ENCODE assay signal across 8 cellular contexts in the genomic region with DNA sequence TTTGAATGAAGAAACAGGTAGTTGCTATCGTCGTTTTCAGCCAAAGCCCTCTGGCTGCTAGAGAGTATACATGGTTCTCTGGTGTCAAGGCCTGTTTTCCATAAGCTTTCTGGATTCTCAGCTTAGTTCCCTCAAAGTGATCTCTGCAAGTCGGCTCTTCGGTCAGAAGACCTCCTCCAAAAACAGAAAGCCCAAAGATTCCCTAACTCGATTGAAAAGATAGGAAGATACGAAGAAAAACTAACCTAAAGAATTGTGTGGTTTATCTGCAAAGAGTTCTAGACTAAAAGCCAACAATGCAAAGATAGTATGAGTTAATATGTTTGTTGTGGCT. TPM values are rescaled to one million over a fixed set of nuclear protein-coding genes. Genes with fewer than 3 reads are reported as not detected.
DNase-seq lines count a peak whose midpoint lies in the region; ATAC-seq and TF ChIP-seq lines count a peak whose summit lies in the region.

No MANE protein-coding gene starts in this region.

- DNase-seq in NCI-H146 (lab: John Stamatoyannopoulos, UW) (peak; percentile 58), NCI-H146 treated with DMSO at 0.1 percent for 48 hours (lab: John Stamatoyannopoulos, UW; ENCODE audit: unreplicated experiment) (no peak), left ventricle myocardium superior (no peak), NCI-H226 (no peak)
- DNase-seq in activated CD8-positive, alpha-beta T cell treated with anti-CD3 and anti-CD28 coated beads for 36 hours: no peak

- peak overlapping the region; percentile 89 for H3K4me3 ChIP-seq in skeletal muscle satellite cell (ENCODE audit: low read length)

- peaks cover 3% of the 10 kb centered on the region for H3K36me3 ChIP-seq in skeletal muscle satellite cell (ENCODE audit: insufficient read depth, low read length)

- no peaks in the 10 kb centered on the region for H3K9me3 Mint-ChIP-seq in activated CD8-positive, alpha-beta T cell treated with anti-CD3 and anti-CD28 coated beads for 36 hours

- TF ChIP-seq CTCF in activated CD8-positive, alpha-beta T cell treated with anti-CD3 and anti-CD28 coated beads for 36 hours (IDR thresholded peaks at IDR 0.05): no peak

- H3K27me3 ChIP-seq in skeletal muscle satellite cell (ENCODE audit: control insufficient read depth, insufficient read depth, low read length): no peaks in the 10 kb centered on the region

- H3K27ac Mint-ChIP-seq in activated CD8-positive, alpha-beta T cell treated with anti-CD3 and anti-CD28 coated beads for 36 hours: peak overlapping the region; percentile 100

- ATAC-seq in HG03196 (IDR thresholded peaks at IDR 0.05; ENCODE audit: unreplicated experiment): peak; percentile 16
- ATAC-seq in activated CD8-positive, alpha-beta T cell treated with anti-CD3 and anti-CD28 coated beads for 36 hours: no peak
- ATAC-seq in left ventricle myocardium superior: peak; percentile 14
- no peak for ATAC-seq in HG03354 (IDR thresholded peaks at IDR 0.05; ENCODE audit: poor library complexity, severe bottlenecking, unreplicated experiment)

- peaks cover 33% of the 10 kb centered on the region for H3K4me1 Mint-ChIP-seq in activated CD8-positive, alpha-beta T cell treated with anti-CD3 and anti-CD28 coated beads for 36 hours (ENCODE audit: low read depth)

- H3K36me3 Mint-ChIP-seq in activated CD8-positive, alpha-beta T cell treated with anti-CD3 and anti-CD28 coated beads for 36 hours (ENCODE audit: low read depth): peaks cover 18% of the 10 kb centered on the region

- H3K4me1 ChIP-seq in skeletal muscle satellite cell (ENCODE audit: control insufficient read depth, insufficient read depth, low read length): peaks cover 22% of the 10 kb centered on the region

- H3K9ac ChIP-seq in skeletal muscle satellite cell (ENCODE audit: low read depth, low read length): peak overlapping the region; percentile 98

- H3K9me3 ChIP-seq in skeletal muscle satellite cell (replicated peaks; ENCODE audit: low read length): no peaks in the 10 kb centered on the region

- POLR2A ChIA-PET in activated CD8-positive, alpha-beta T cell treated with anti-CD3 and anti-CD28 coated beads for 36 hours (lab: Charles Lee): interaction anchor here (1.1 to 1.7 kb wide), 4 partner anchors 13 to 47 kb away, joined by 3 to 10 read pairs (median 4); no protein-coding TSS in a partner anchor

- CTCF ChIA-PET in activated CD8-positive, alpha-beta T cell treated with anti-CD3 and anti-CD28 coated beads for 36 hours (lab: Charles Lee): interaction anchor here (1.2 kb wide), 1 partner anchor 9 kb away, joined by 3 read pairs; no protein-coding TSS in a partner anchor

- peak overlapping the region; percentile 100 for H3K4me3 Mint-ChIP-seq in activated CD8-positive, alpha-beta T cell treated with anti-CD3 and anti-CD28 coated beads for 36 hours

- intact Hi-C loops in activated CD8-positive, alpha-beta T cell treated with anti-CD3 and anti-CD28 coated beads for 36 hours (cut with micrococcal nuclease): no loop called here
- intact Hi-C loops in left ventricle myocardium superior (cut with micrococcal nuclease): no loop called here

- peak overlapping the region; percentile 94 for H3K4me2 ChIP-seq in skeletal muscle satellite cell (ENCODE audit: low read length)

- H3K27me3 Mint-ChIP-seq in activated CD8-positive, alpha-beta T cell treated with anti-CD3 and anti-CD28 coated beads for 36 hours: no peaks in the 10 kb centered on the region

RNA-seq across cellular contexts. Expression of a gene that starts 0.5 kb away (rescaled TPM):
- total RNA-seq in activated CD8-positive, alpha-beta T cell treated with anti-CD3 and anti-CD28 coated beads for 36 hours: 10 to 100 TPM; 50.2 to 50.5 TPM
- total RNA-seq in left ventricle myocardium superior: 14.2 TPM
- 66.0 and 89.5 TPM in 2 replicates for total RNA-seq in skeletal muscle satellite cell (2012; rRNA removed)

Comparison
In these comparisons a context has a peak if more than half of its experiments do, and no peak if none do; other contexts are left out.
1. ATAC-seq: peak in HG03196 (single experiment) and left ventricle myocardium superior (single experiment); none in activated CD8-positive, alpha-beta T cell treated with anti-CD3 and anti-CD28 coated beads for 36 hours (single experiment) and HG03354 (single experiment).